In the genomic region with DNA sequence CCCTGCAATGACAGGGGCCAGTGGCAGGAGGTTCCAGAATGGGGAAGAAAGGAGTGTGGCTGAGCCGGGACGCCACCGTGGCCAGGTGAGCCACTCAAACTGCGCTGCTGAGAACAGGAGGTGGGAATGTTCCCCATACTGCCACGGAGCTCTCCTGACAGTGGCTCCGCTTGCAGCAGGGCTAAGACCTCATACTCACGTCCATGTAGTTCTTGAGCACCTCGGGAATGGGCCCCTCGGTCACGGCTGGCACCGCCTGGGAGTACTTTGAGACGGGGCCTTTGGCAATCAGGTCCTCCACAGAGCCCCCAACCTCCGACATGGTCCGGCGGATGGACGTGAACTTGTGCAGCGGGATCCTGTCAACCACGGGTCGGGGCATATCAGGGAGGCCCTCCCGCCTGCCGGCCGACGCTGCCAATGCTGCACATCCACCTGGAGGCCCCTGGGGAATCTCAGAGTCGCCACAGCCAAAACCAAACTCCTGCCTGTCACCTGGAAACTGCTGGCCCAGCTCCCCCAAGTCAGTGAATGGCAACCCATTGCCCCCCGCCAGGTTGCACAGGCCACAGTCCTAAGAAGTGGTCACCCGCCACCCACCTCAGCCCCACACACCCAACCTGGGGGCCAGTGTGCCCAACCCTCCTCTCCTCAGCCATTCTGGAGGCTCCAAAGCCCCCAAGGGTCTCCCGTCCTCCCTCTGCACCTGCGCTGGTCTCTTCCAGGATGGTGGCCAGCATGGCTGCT, we compare ENCODE assay signal across 11 cellular contexts. TPM values are rescaled to one million over a fixed set of nuclear protein-coding genes. Genes with fewer than 3 reads are reported as not detected.
A peak's percentile ranks its signal among the peaks of the same experiment; 100 is the strongest.
DNase-seq lines count a peak whose midpoint lies in the region; ATAC-seq and TF ChIP-seq lines count a peak whose summit lies in the region.
"Had no signal": no experiment of that assay in that cellular context is flagged by ENCODE, and none has a peak within 500 bp of the region (broad histone marks: within the 10 kb centered on the region; RNA-seq: fewer than 3 reads in every experiment).

No MANE protein-coding gene starts in this region.

- intact Hi-C loops in naive thymus-derived CD4-positive, alpha-beta T cell (cut with micrococcal nuclease): loop anchor here (5.0 kb wide), 3 partner anchors 91 to 1141 kb away; a partner anchor contains a TSS
- intact Hi-C loops in transverse colon (cut with DNase I; ENCODE audit: low total_unique reads): no loop called here

- no peak for ATAC-seq in activated CD8-positive, alpha-beta memory T cell treated with anti-CD3 and anti-CD28 coated beads, Interleukin-2, amount 10 ng/mL, durations not matched to agents 7 days and 5 days
- no peak for ATAC-seq in naive thymus-derived CD4-positive, alpha-beta T cell
- no peak for ATAC-seq in HG03457 (IDR thresholded peaks at IDR 0.05; ENCODE audit: unreplicated experiment)

- H3K9me3 Mint-ChIP-seq in activated CD8-positive, alpha-beta memory T cell treated with anti-CD3 and anti-CD28 coated beads, Interleukin-2, amount 10 ng/mL, durations not matched to agents 7 days and 5 days (ENCODE audit: low read depth): no peaks in the 10 kb centered on the region
- H3K9me3 Mint-ChIP-seq in naive thymus-derived CD4-positive, alpha-beta T cell: no peaks in the 10 kb centered on the region
- H3K9me3 Mint-ChIP-seq: neural progenitor cell had no signal

- H3K27me3 ChIP-seq in duodenal mucosa (ENCODE audit: control insufficient read depth in 1 of 2, insufficient read depth in 2 of 2, low read length in 2 of 2) (no peaks in the 10 kb centered on the region), transverse colon (no peaks in the 10 kb centered on the region)
- H3K27me3 ChIP-seq in naive thymus-derived CD4-positive, alpha-beta T cell (ENCODE audit: control insufficient read depth in 2 of 2, insufficient read depth in 2 of 2, low read length in 2 of 2): no peaks in the 10 kb centered on the region
- H3K27me3 ChIP-seq: neural progenitor cell had no signal

- no peak for TF ChIP-seq POLR2A in transverse colon (IDR thresholded peaks at IDR 0.05)

- CTCF ChIA-PET in activated CD8-positive, alpha-beta memory T cell treated with anti-CD3 and anti-CD28 coated beads, Interleukin-2, amount 10 ng/mL, durations not matched to agents 7 days and 5 days (lab: Charles Lee): interaction anchor here (1.0 to 2.3 kb wide), 4 partner anchors 16 to 121 kb away, joined by 3 to 14 read pairs (median 4); no protein-coding TSS in a partner anchor
- CTCF ChIA-PET in naive thymus-derived CD4-positive, alpha-beta T cell (lab: Charles Lee): no interaction called here

- H3K4me1 Mint-ChIP-seq in activated CD8-positive, alpha-beta memory T cell treated with anti-CD3 and anti-CD28 coated beads, Interleukin-2, amount 10 ng/mL, durations not matched to agents 7 days and 5 days: peaks cover 60% of the 10 kb centered on the region
- H3K4me1 Mint-ChIP-seq in naive thymus-derived CD4-positive, alpha-beta T cell: peaks cover 38 to 66% (median 58%) of the 10 kb centered on the region in 7 donors

- TF ChIP-seq EP300 in transverse colon (IDR thresholded peaks at IDR 0.05; ENCODE audit: low read depth): no peak

- in situ Hi-C loops in transverse colon (cut with MboI; ENCODE audit: low pct_ligation_motif_present in 1 of 4, low pct_unique_long_range_greater_than_20kb in 1 of 4, low sequenced_read_pairs in 3 of 4): no loop called here

- no peak for DNase-seq in activated CD8-positive, alpha-beta memory T cell treated with anti-CD3 and anti-CD28 coated beads, Interleukin-2, amount 10 ng/mL, durations not matched to agents 7 days and 5 days
- DNase-seq in activated CD8-positive, alpha-beta memory T cell treated with anti-CD3 and anti-CD28 coated beads, Interleukin-2, amount 50 U/mL, for 48 hours: no peak
- DNase-seq in naive thymus-derived CD4-positive, alpha-beta T cell: no peak
- DNase-seq in transverse colon (no peak), cerebellar nuclear complex (lab: John Stamatoyannopoulos, UW) (no peak), hippocampal formation (lab: John Stamatoyannopoulos, UW) (no peak)
- DNase-seq: NCI-H748 treated with DMSO at 0.1 percent for 48 hours had no signal

- peak overlapping the region; percentile 95 to 99 for H3K9ac ChIP-seq in duodenal mucosa (ENCODE audit: low read depth in 1 of 2, low read length in 2 of 2)
- H3K9ac ChIP-seq: KMS-11, neural progenitor cell had no signal

- H3K27ac Mint-ChIP-seq in activated CD8-positive, alpha-beta memory T cell treated with anti-CD3 and anti-CD28 coated beads, Interleukin-2, amount 10 ng/mL, durations not matched to agents 7 days and 5 days: peak overlapping the region; percentile 49
- peak overlapping the region in 8 of 9 donors; percentile 66 to 89 (median 83) for H3K27ac Mint-ChIP-seq in naive thymus-derived CD4-positive, alpha-beta T cell
- H3K27ac Mint-ChIP-seq: neural progenitor cell had no signal

- H3K9me3 ChIP-seq in duodenal mucosa (ENCODE audit: control insufficient read depth in 1 of 2, low read length in 2 of 2) (no peaks in the 10 kb centered on the region), transverse colon (no peaks in the 10 kb centered on the region)
- H3K9me3 ChIP-seq in naive thymus-derived CD4-positive, alpha-beta T cell (ENCODE audit: control insufficient read depth in 2 of 3, low read length in 3 of 3): no peaks in the 10 kb centered on the region

- H3K36me3 Mint-ChIP-seq in activated CD8-positive, alpha-beta memory T cell treated with anti-CD3 and anti-CD28 coated beads, Interleukin-2, amount 10 ng/mL, durations not matched to agents 7 days and 5 days: peaks cover 8% of the 10 kb centered on the region
- peaks cover 0 to 9% (median 0%) of the 10 kb centered on the region in 5 donors for H3K36me3 Mint-ChIP-seq in naive thymus-derived CD4-positive, alpha-beta T cell
- H3K36me3 Mint-ChIP-seq: neural progenitor cell had no signal

- peak overlapping the region; percentile 94 for H3K27ac ChIP-seq in duodenal mucosa (ENCODE audit: low read depth, low read length)
- peak overlapping the region; percentile 82 for H3K27ac ChIP-seq in naive thymus-derived CD4-positive, alpha-beta T cell (ENCODE audit: low read depth, low read length)
- H3K27ac ChIP-seq in transverse colon: peak overlapping the region; percentile 83 to 96 (median 92)
- H3K27ac ChIP-seq: KMS-11, neural progenitor cell had no signal

- no peak for TF ChIP-seq CTCF in transverse colon (IDR thresholded peaks at IDR 0.05)

- H3K36me3 ChIP-seq in duodenal mucosa (ENCODE audit: control insufficient read depth in 1 of 2, insufficient read depth in 2 of 2, low read length in 2 of 2) (peaks cover 21 to 49% of the 10 kb centered on the region in 2 donors), transverse colon (peaks cover 0 to 9% (median 3%) of the 10 kb centered on the region in 4 donors)
- H3K36me3 ChIP-seq in naive thymus-derived CD4-positive, alpha-beta T cell (ENCODE audit: control insufficient read depth in 2 of 3, insufficient read depth in 3 of 3, low read length in 3 of 3): peaks cover 0 to 26% (median 0%) of the 10 kb centered on the region in 3 experiments
- H3K36me3 ChIP-seq: neural progenitor cell had no signal

- WGBS in transverse colon (ENCODE audit: low coverage in 1 of 2), 2 donors: 80 to 90% methylated on average over 2 to 27 of the region's 28 CpGs

- H3K4me3 Mint-ChIP-seq in activated CD8-positive, alpha-beta memory T cell treated with anti-CD3 and anti-CD28 coated beads, Interleukin-2, amount 10 ng/mL, durations not matched to agents 7 days and 5 days: no peak overlapping the region
- H3K4me3 Mint-ChIP-seq in naive thymus-derived CD4-positive, alpha-beta T cell: peak overlapping the region; percentile 20 to 96 (median 86)

- H3K27me3 Mint-ChIP-seq in activated CD8-positive, alpha-beta memory T cell treated with anti-CD3 and anti-CD28 coated beads, Interleukin-2, amount 10 ng/mL, durations not matched to agents 7 days and 5 days: no peaks in the 10 kb centered on the region
- H3K27me3 Mint-ChIP-seq in naive thymus-derived CD4-positive, alpha-beta T cell: no peaks in the 10 kb centered on the region

- POLR2A ChIA-PET in naive thymus-derived CD4-positive, alpha-beta T cell (lab: Charles Lee): no interaction called here

- H3K4me1 ChIP-seq in duodenal mucosa (ENCODE audit: control insufficient read depth in 1 of 2, insufficient read depth in 2 of 2, low read length in 2 of 2) (peaks cover 44 to 63% of the 10 kb centered on the region in 2 donors), transverse colon (peaks cover 25 to 63% (median 40%) of the 10 kb centered on the region in 4 donors)
- peaks cover 59 to 67% of the 10 kb centered on the region in 2 donors for H3K4me1 ChIP-seq in naive thymus-derived CD4-positive, alpha-beta T cell (ENCODE audit: control insufficient read depth in 2 of 2, insufficient read depth in 2 of 2, low read length in 2 of 2)
- H3K4me1 ChIP-seq: neural progenitor cell had no signal

- H3K4me3 ChIP-seq in duodenal mucosa (ENCODE audit: low read depth in 1 of 2, low read length in 2 of 2): peak overlapping the region; percentile 85 to 90
- peak overlapping the region; percentile 70 for H3K4me3 ChIP-seq in naive thymus-derived CD4-positive, alpha-beta T cell (ENCODE audit: low read length)
- peak overlapping the region in 2 of 4 donors; percentile 95 to 96 for H3K4me3 ChIP-seq in transverse colon
- H3K4me3 ChIP-seq: neural progenitor cell had no signal

RNA-seq across cellular contexts. Expression of a gene that starts 2.4 kb away (rescaled TPM):
- 100 to 1,000 TPM; 133 to 165 TPM for total RNA-seq in activated CD8-positive, alpha-beta memory T cell treated with anti-CD3 and anti-CD28 coated beads, Interleukin-2, amount 10 ng/mL, durations not matched to agents 7 days and 5 days
- 100 to 1,000 TPM; 103 to 378 (median 186) TPM for total RNA-seq in naive thymus-derived CD4-positive, alpha-beta T cell
- 100 to 1,000 TPM; 183 to 218 TPM for polyA plus RNA-seq in naive thymus-derived CD4-positive, alpha-beta T cell
- total RNA-seq in transverse colon: 1,000 to 10,000 TPM in 2 of 4 donors, 100 to 1,000 TPM in 2; 548 to 1,794 (median 1,176) TPM

RNA-seq across cellular contexts. Expression of a gene that starts 10.9 kb away (rescaled TPM):
- 1 to 10 TPM in 1 of 2 experiments, under 1 TPM in 1; 0.96 to 1.3 TPM for total RNA-seq in activated CD8-positive, alpha-beta memory T cell treated with anti-CD3 and anti-CD28 coated beads, Interleukin-2, amount 10 ng/mL, durations not matched to agents 7 days and 5 days
- 10 to 100 TPM in 1 of 5 experiments, 1 to 10 TPM in 4; 1.4 to 16.0 (median 2.1) TPM for total RNA-seq in naive thymus-derived CD4-positive, alpha-beta T cell
- polyA plus RNA-seq in naive thymus-derived CD4-positive, alpha-beta T cell: not detected
- 10 to 100 TPM in 1 of 4 donors, 1 to 10 TPM in 2, under 1 TPM in 1; 0.68 to 13.5 (median 1.3) TPM for total RNA-seq in transverse colon
